In the genomic region with DNA sequence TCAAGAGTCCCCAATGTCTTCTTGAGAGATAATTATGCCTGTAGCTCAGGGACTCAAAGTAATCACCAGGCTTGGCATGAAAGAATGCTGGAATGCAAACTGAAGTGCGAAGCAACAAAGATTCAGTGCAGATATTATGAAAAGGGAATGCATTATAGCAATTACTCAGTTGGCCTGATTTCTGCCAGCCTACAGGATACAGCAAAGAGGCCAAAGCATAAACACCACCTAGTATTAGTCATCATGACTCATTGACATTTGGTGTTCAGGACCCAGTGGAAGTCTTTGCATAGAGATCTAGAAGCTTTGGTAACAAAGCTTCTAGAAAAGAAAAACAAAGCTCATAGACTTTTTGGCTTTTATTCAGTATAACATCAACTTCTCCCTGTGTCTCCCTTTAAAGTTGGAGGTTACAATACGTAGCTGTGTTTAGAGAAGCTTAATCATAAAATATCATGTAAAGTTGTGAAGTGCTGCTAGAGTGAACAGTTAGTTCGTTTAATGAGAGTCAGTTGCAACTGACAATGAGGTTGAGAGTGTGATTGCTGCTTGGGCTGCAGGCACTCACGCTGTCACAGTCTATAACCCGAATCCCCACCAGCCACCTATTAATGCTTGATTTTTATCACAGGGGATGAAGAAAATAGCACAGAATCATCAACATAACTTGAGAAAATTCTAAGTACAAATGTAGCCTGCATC, we compare ENCODE assay signal across 11 cellular contexts.
DNase-seq lines count a peak whose midpoint lies in the region; ATAC-seq, FAIRE-seq and TF ChIP-seq lines count a peak whose summit lies in the region.
"Had no signal": no experiment of that assay in that cellular context is flagged by ENCODE, and none has a peak within 500 bp of the region (broad histone marks: within the 10 kb centered on the region; RNA-seq: fewer than 3 reads in every experiment).

No MANE protein-coding gene starts in this region.

- CTCF ChIA-PET in BJ (lab: Yijun Ruan, JAX), result interaction anchor here (1.5 kb wide), 1 partner anchor 499 kb away, joined by 3 read pairs; no protein-coding TSS in a partner anchor

- no peak overlapping the region for H3K4me3 Mint-ChIP-seq in stimulated activated effector memory CD8-positive, alpha-beta T cell treated with anti-CD3 and anti-CD28 coated beads, Interleukin-12 subunit alpha, Interleukin-12 subunit beta, amount 100 ng/mL, for 72 hours

- DNase-seq in BJ (ENCODE audit: low read depth), result peak; percentile 83
- peak; percentile 27 for DNase-seq in HT-29 (ENCODE audit: low spot score)
- DNase-seq in brain microvascular endothelial cell, result peak; percentile 88
- DNase-seq in lung microvascular endothelial cell (ENCODE audit: low read depth in 2 of 2), result peak; percentile 65 to 98
- DNase-seq in GM12891 (ENCODE audit: insufficient read length, low spot score), result no peak
- no peak for DNase-seq in stimulated activated effector memory CD8-positive, alpha-beta T cell treated with anti-CD3 and anti-CD28 coated beads, Interleukin-12 subunit alpha, Interleukin-12 subunit beta, amount 100 ng/mL, for 72 hours (ENCODE audit: low spot score in 2 of 2)
- DNase-seq: stimulated activated naive CD4-positive, alpha-beta T cell treated with Interleukin-2 at 50 U/mL for 16 hours had no signal

- H3K27ac Mint-ChIP-seq in stimulated activated effector memory CD8-positive, alpha-beta T cell treated with anti-CD3 and anti-CD28 coated beads, Interleukin-12 subunit alpha, Interleukin-12 subunit beta, amount 100 ng/mL, for 72 hours, result no peak overlapping the region

- TF ChIP-seq CTCF in BJ (IDR thresholded peaks at IDR 0.05; ENCODE audit: insufficient read depth, low read depth, low read length) (no peak), brain microvascular endothelial cell (IDR thresholded peaks at IDR 0.05; ENCODE audit: low read depth, low read length, missing control alignments) (no peak)

- no peaks in the 10 kb centered on the region for H3K36me3 Mint-ChIP-seq in stimulated activated effector memory CD8-positive, alpha-beta T cell treated with anti-CD3 and anti-CD28 coated beads, Interleukin-12 subunit alpha, Interleukin-12 subunit beta, amount 100 ng/mL, for 72 hours

- H3K4me1 Mint-ChIP-seq in stimulated activated effector memory CD8-positive, alpha-beta T cell treated with anti-CD3 and anti-CD28 coated beads, Interleukin-12 subunit alpha, Interleukin-12 subunit beta, amount 100 ng/mL, for 72 hours, result no peaks in the 10 kb centered on the region

- in situ Hi-C loops in brain microvascular endothelial cell (cut with HindIII; ENCODE audit: low pct_ligation_motif_present, low sequenced_read_pairs), result no loop called here

- ATAC-seq in stimulated activated effector memory CD8-positive, alpha-beta T cell treated with anti-CD3 and anti-CD28 coated beads, Interleukin-12 subunit alpha, Interleukin-12 subunit beta, amount 100 ng/mL, for 72 hours, result no peak
- ATAC-seq in HG03196 (IDR thresholded peaks at IDR 0.05; ENCODE audit: unreplicated experiment), result no peak
- no peak for ATAC-seq in HG02870 (IDR thresholded peaks at IDR 0.05; ENCODE audit: unreplicated experiment)

- no peak overlapping the region for H3K4me3 ChIP-seq in BJ (ENCODE audit: low read depth, low read length)
- no peak overlapping the region for H3K4me3 ChIP-seq in brain microvascular endothelial cell (ENCODE audit: low read depth, low read length)

- TF ChIP-seq POLR2A in GM12891 (IDR thresholded peaks at IDR 0.05; ENCODE audit: low read depth, low read length), result no peak

- no peak for FAIRE-seq in GM12891 (lab: Jason Lieb, UNC)
- FAIRE-seq: G401.6 had no signal

- POLR2A ChIA-PET in BJ (lab: Charles Lee), result interaction anchor here (0.6 kb wide), 1 partner anchor 953 kb away, joined by 9 read pairs; no protein-coding TSS in a partner anchor

- H3K9me3 Mint-ChIP-seq in stimulated activated effector memory CD8-positive, alpha-beta T cell treated with anti-CD3 and anti-CD28 coated beads, Interleukin-12 subunit alpha, Interleukin-12 subunit beta, amount 100 ng/mL, for 72 hours, result peaks cover 14% of the 10 kb centered on the region

- H3K27me3 ChIP-seq in BJ (ENCODE audit: control insufficient read depth, insufficient read depth, low read length), result no peaks in the 10 kb centered on the region
- H3K27me3 ChIP-seq in brain microvascular endothelial cell (replicated peaks), result no peaks in the 10 kb centered on the region

- H3K27ac ChIP-seq in brain microvascular endothelial cell, result peak overlapping the region; percentile 75
- H3K27ac ChIP-seq: parathyroid adenoma had no signal

- H3K36me3 ChIP-seq in BJ (ENCODE audit: control insufficient read depth, insufficient read depth, low read length) (no peaks in the 10 kb centered on the region), brain microvascular endothelial cell (replicated peaks) (no peaks in the 10 kb centered on the region)

TF ChIP-seq in GM12891, 5 proteins besides CTCF, POLR2A, EP300 and RAD21:
- no peak for TF ChIP-seq SPI1 (IDR thresholded peaks at IDR 0.05; ENCODE audit: low read depth, low read length)
- no peak for TF ChIP-seq POU2F2 (IDR thresholded peaks at IDR 0.05; ENCODE audit: low read depth, low read length)
- no peak for TF ChIP-seq PAX5 (IDR thresholded peaks at IDR 0.05; ENCODE audit: insufficient read depth, low read length, severe bottlenecking)
- no peak for TF ChIP-seq POLR2AphosphoS5 (IDR thresholded peaks at IDR 0.05; ENCODE audit: low read depth, low read length)
- no peak for TF ChIP-seq TAF1 (IDR thresholded peaks at IDR 0.05; ENCODE audit: low read depth, low read length)

Comparison
In these comparisons a context has a peak if more than half of its experiments do, and no peak if none do; other contexts are left out.
1. DNase-seq: peak in BJ (single experiment), HT-29 (single experiment), brain microvascular endothelial cell (single experiment) and lung microvascular endothelial cell (2 of 2); none in GM12891 (single experiment) and stimulated activated effector memory CD8-positive, alpha-beta T cell treated with anti-CD3 and anti-CD28 coated beads, Interleukin-12 subunit alpha, Interleukin-12 subunit beta, amount 100 ng/mL, for 72 hours (0 of 2).